Comparison of ENCODE assay signal across 8 cellular contexts in genomic region chr6:41683460-41684310, GRCh38. TPM values are rescaled to one million over a fixed set of nuclear protein-coding genes. Genes with fewer than 3 reads are reported as not detected.
DNase-seq lines count a peak whose midpoint lies in the region; ATAC-seq, FAIRE-seq and TF ChIP-seq lines count a peak whose summit lies in the region.

No MANE protein-coding gene starts in this region.

- TF ChIP-seq CTCF in right lobe of liver (IDR thresholded peaks at IDR 0.05): peak; percentile 82 to 92 (median 91)

- FAIRE-seq in GM12891 (lab: Jason Lieb, UNC): peak; percentile 99

- 12% methylated on average over 5 of the region's 43 CpGs for WGBS in right lobe of liver (ENCODE audit: insufficient coverage, low coverage, low lambda C conversion rate, missing lambda C conversion rate)

- H3K4me3 ChIP-seq in right lobe of liver: peak overlapping the region; percentile 9 to 43 (median 38)

- intact Hi-C loops in right lobe of liver (cut with DNase I): loop anchor here (2.0 to 10.0 kb wide), 3 partner anchors 83 to 316 kb away; no protein-coding TSS in a partner anchor

- H3K36me3 ChIP-seq in right lobe of liver: peaks cover 0 to 7% (median 2%) of the 10 kb centered on the region in 4 donors

- H3K27ac ChIP-seq in right lobe of liver: no peak overlapping the region

- H3K9me3 ChIP-seq in right lobe of liver: no peaks in the 10 kb centered on the region

- peaks cover 0 to 6% (median 0%) of the 10 kb centered on the region in 4 donors for H3K4me1 ChIP-seq in right lobe of liver

- DNase-seq in GM12891 (ENCODE audit: insufficient read length, low spot score) (peak; percentile 98), NCI-H460 (ENCODE audit: extremely low read depth, low read depth) (peak; percentile 49), dermis blood vessel endothelial cell (peak; percentile 85), right lobe of liver (peak; percentile 75 to 82 (median 82))
- peak; percentile 71 to 74 for DNase-seq in activated CD4-positive, alpha-beta T cell treated with anti-CD3 and anti-CD28 coated beads, Interleukin-2, amount 50 U/mL, for 4 hours
- peak; percentile 83 for DNase-seq in stimulated activated CD4-positive, alpha-beta T cell treated with anti-CD3 and anti-CD28 coated beads, Interleukin-4, amount 100 ng/mL, for 1 hour

- TF ChIP-seq POLR2A in GM12891 (IDR thresholded peaks at IDR 0.05; ENCODE audit: low read depth, low read length) (0 out of 2 replicates have a peak, but pooled peaks have one; percentile 19), right lobe of liver (IDR thresholded peaks at IDR 0.05) (no peak)

- H3K27me3 ChIP-seq in right lobe of liver: no peaks in the 10 kb centered on the region

- peak; percentile 64 for ATAC-seq in HG02884 (IDR thresholded peaks at IDR 0.05; ENCODE audit: unreplicated experiment)
- peak; percentile 79 to 88 (median 82) for ATAC-seq in right lobe of liver
- ATAC-seq in GM18873 (IDR thresholded peaks at IDR 0.05; ENCODE audit: low FRiP score, unreplicated experiment): no peak

TF ChIP-seq in GM12891, 5 proteins besides CTCF, POLR2A, EP300 and RAD21:
- TF ChIP-seq POLR2AphosphoS5 (IDR thresholded peaks at IDR 0.05; ENCODE audit: low read depth, low read length) (peak; percentile 59; the same call in 1 of the 2 replicates), TAF1 (IDR thresholded peaks at IDR 0.05; ENCODE audit: low read depth, low read length) (no peak), SPI1 (IDR thresholded peaks at IDR 0.05; ENCODE audit: low read depth, low read length) (no peak), POU2F2 (IDR thresholded peaks at IDR 0.05; ENCODE audit: low read depth, low read length) (no peak)

RNA-seq across cellular contexts. Expression of gene MDFI, which starts 45.4 kb away (rescaled TPM):
- not detected for polyA plus RNA-seq in GM12891 (2012; ENCODE audit: low read depth, missing spikeins)
- 0.52 and 2.1 TPM in 2 replicates for total RNA-seq in NCI-H460 (2014; rRNA removed; shearing (Covaris generic))
- polyA plus RNA-seq in NCI-H460 (2014; cell fraction: nucleus; rRNA removed): 1.7 TPM in 1 of 2 replicates, not detected in the other
- total RNA-seq in dermis blood vessel endothelial cell (34.0 and 37.8 TPM in 2 replicates), right lobe of liver (1 to 10 TPM in 2 of 6 experiments, under 1 TPM in 1, not detected in 3; 0.29 to 2.4 (median 1.1) TPM)

RNA-seq across cellular contexts. Expression of gene TFEB, which starts 51.7 kb away (rescaled TPM):
- polyA plus RNA-seq in GM12891 (2012; ENCODE audit: low read depth, missing spikeins): 54.8 TPM
- 3.1 and 4.6 TPM in 2 replicates for total RNA-seq in NCI-H460 (2014; rRNA removed; shearing (Covaris generic))
- 6.2 and 8.2 TPM in 2 replicates for polyA plus RNA-seq in NCI-H460 (2014; cell fraction: nucleus; rRNA removed)
- total RNA-seq in dermis blood vessel endothelial cell (5.7 and 6.5 TPM in 2 replicates), right lobe of liver (1 to 10 TPM; 4.5 to 9.2 (median 6.6) TPM)

Comparison
In these comparisons a context has a peak if more than half of its experiments do, and no peak if none do; other contexts are left out.
1. RNA of gene MDFI, which starts 45.4 kb away (total RNA-seq): 34.0 to 37.8 TPM in dermis blood vessel endothelial cell; 0.52 to 2.1 TPM in NCI-H460 and 0.29 to 2.4 TPM in right lobe of liver; every median in the first group is over 10 times any median in the second.
2. Peak in every context shown above with its lines, with median percentiles within 50 percentile points of each other: DNase-seq.